27 cellular contexts compared by ENCODE assay signal in the genomic region with DNA sequence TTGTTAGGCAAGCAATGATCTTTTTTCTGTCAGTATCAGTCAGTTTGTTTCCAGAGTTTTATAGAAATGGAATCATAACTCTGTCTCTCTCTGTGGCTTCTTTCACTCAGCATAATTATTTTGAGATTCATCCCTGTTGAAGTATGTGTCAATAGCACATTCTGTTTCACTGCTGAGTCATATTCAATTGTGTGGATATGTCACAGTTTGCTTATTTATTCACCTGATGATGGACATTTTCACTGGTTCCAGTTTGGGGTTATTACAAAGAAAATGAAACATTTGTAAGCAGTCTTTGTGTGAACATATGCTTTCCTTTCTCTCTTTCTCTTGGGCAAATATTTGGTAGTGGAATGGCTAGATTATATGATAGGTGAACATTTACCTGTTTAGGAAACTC. TPM values are rescaled to one million over a fixed set of nuclear protein-coding genes. Genes with fewer than 3 reads are reported as not detected.
DNase-seq lines count a peak whose midpoint lies in the region; ATAC-seq, FAIRE-seq and TF ChIP-seq lines count a peak whose summit lies in the region.
"Had no signal": no experiment of that assay in that cellular context is flagged by ENCODE, and none has a peak within 500 bp of the region (broad histone marks: within the 10 kb centered on the region; RNA-seq: fewer than 3 reads in every experiment).

No MANE protein-coding gene starts in this region.

- H3K9me3 ChIP-seq in breast epithelium (peaks cover 6 to 7% of the 10 kb centered on the region in 2 donors), Loucy (ENCODE audit: insufficient read depth, low read depth, low read length) (peaks cover 6% of the 10 kb centered on the region; the same call in 1 of the 2 replicates), right lobe of liver (no peaks in the 10 kb centered on the region)

- H3K4me3 ChIP-seq in breast epithelium (no peak overlapping the region), Loucy (ENCODE audit: low read length, poor library complexity, severe bottlenecking) (no peak overlapping the region), bronchial epithelial cell (ENCODE audit: low read depth, low read length) (no peak overlapping the region), right lobe of liver (no peak overlapping the region)
- H3K4me3 ChIP-seq: BLaER1 treated with 17β-estradiol and CSF1 and Interleukin-3, amounts not matched to agents 10 nM and 100 nM; SK-N-MC had no signal

- DNase-seq in MCF 10A (ENCODE audit: unreplicated experiment) (peak; percentile 38), breast epithelium (ENCODE audit: low spot score in 2 of 2) (no peak), bronchial epithelial cell (ENCODE audit: low read depth) (peak; percentile 47), amniotic stem cell (lab: John Stamatoyannopoulos, UW) (no peak), right lobe of liver (no peak), AG20443 (ENCODE audit: low spot score) (no peak)
- no peak for DNase-seq in stimulated activated effector memory CD8-positive, alpha-beta T cell treated with anti-CD3 and anti-CD28 coated beads, Interleukin-12 subunit alpha, Interleukin-12 subunit beta, amount 100 ng/mL, for 72 hours (ENCODE audit: low spot score in 2 of 2)
- DNase-seq: CD4-positive, alpha-beta T cell; DMS79; NCI-H1417; NCI-H1694; NCI-H2029 treated with DMSO at 0.1 percent for 48 hours; NCI-H446 treated with DMSO at 0.1 percent for 48 hours; NCI-H526; NCI-H82; NK-92 treated with Interleukin-12 subunit alpha and Interleukin-12 subunit beta, amount 100 ng/mL, for 24 hours; SIG-M5 had no signal

- H3K36me3 ChIP-seq in breast epithelium (no peaks in the 10 kb centered on the region), Loucy (ENCODE audit: insufficient read depth, low read length) (no peaks in the 10 kb centered on the region), bronchial epithelial cell (ENCODE audit: control insufficient read depth, insufficient read depth, low read length) (no peaks in the 10 kb centered on the region), right lobe of liver (no peaks in the 10 kb centered on the region)

- POLR2A ChIA-PET in MCF 10A (lab: Yijun Ruan, JAX), result interaction anchor here (3.5 kb wide), 1 partner anchor 10 kb away, joined by 28 read pairs; the partner anchor contains the start of gene ZNF718

- no peak overlapping the region for H3K27ac ChIP-seq in breast epithelium
- no peak overlapping the region for H3K27ac ChIP-seq in right lobe of liver
- H3K27ac ChIP-seq: BLaER1 treated with 17β-estradiol and CSF1 and Interleukin-3, amounts not matched to agents 10 nM and 100 nM; KMS-11; SK-N-MC had no signal

- H2AFZ ChIP-seq in Loucy (ENCODE audit: low read length), result no peak overlapping the region

- no peak for TF ChIP-seq CTCF in MCF 10A (IDR thresholded peaks at IDR 0.05; ENCODE audit: unreplicated experiment)
- TF ChIP-seq CTCF in breast epithelium (IDR thresholded peaks at IDR 0.05), result no peak
- no peak for TF ChIP-seq CTCF in Loucy (conservative IDR thresholded peaks at IDR 0.05; ENCODE audit: low read length)
- no peak for TF ChIP-seq CTCF in bronchial epithelial cell (IDR thresholded peaks at IDR 0.05; ENCODE audit: insufficient read depth, low read length, severe bottlenecking)
- TF ChIP-seq CTCF in right lobe of liver (IDR thresholded peaks at IDR 0.05), result no peak

- no peaks in the 10 kb centered on the region for H4K20me1 ChIP-seq in Loucy (ENCODE audit: insufficient read depth, low read length, poor library complexity, severe bottlenecking)
- H4K20me1 ChIP-seq: BLaER1 treated with 17β-estradiol and CSF1 and Interleukin-3, amounts not matched to agents 10 nM and 100 nM had no signal

- H3K4me2 ChIP-seq in Loucy (ENCODE audit: low read depth, low read length, poor library complexity, severe bottlenecking), result peak overlapping the region; percentile 28
- H3K4me2 ChIP-seq: BLaER1 treated with 17β-estradiol and CSF1 and Interleukin-3, amounts not matched to agents 10 nM and 100 nM; KMS-11 had no signal

- H3F3A ChIP-seq in Loucy (ENCODE audit: low read depth), result no peaks in the 10 kb centered on the region

- H3K79me2 ChIP-seq in Loucy (ENCODE audit: insufficient read depth, low read length), result no peaks in the 10 kb centered on the region

- intact Hi-C loops in MCF 10A (cut with micrococcal nuclease) (no loop called here), breast epithelium (cut with DNase I; ENCODE audit: low total_unique reads) (no loop called here), right lobe of liver (cut with DNase I) (no loop called here)

- H3K27me3 Mint-ChIP-seq in MCF 10A (ENCODE audit: insufficient read depth, unreplicated experiment), result no peaks in the 10 kb centered on the region

- H3K27me3 ChIP-seq in breast epithelium (peaks cover 0 to 17% of the 10 kb centered on the region in 2 donors), Loucy (ENCODE audit: insufficient read depth, low read length, poor library complexity, severe bottlenecking) (no peaks in the 10 kb centered on the region), bronchial epithelial cell (ENCODE audit: control insufficient read depth, insufficient read depth, low read length) (no peaks in the 10 kb centered on the region), right lobe of liver (no peaks in the 10 kb centered on the region)
- H3K27me3 ChIP-seq: BLaER1 treated with 17β-estradiol and CSF1 and Interleukin-3, amounts not matched to agents 10 nM and 100 nM had no signal

- TF ChIP-seq POLR2A in breast epithelium (IDR thresholded peaks at IDR 0.05) (no peak), right lobe of liver (IDR thresholded peaks at IDR 0.05) (no peak)

- H3K27ac Mint-ChIP-seq in MCF 10A (ENCODE audit: low read depth, unreplicated experiment), result no peak overlapping the region
- H3K27ac Mint-ChIP-seq in stimulated activated effector memory CD8-positive, alpha-beta T cell treated with anti-CD3 and anti-CD28 coated beads, Interleukin-12 subunit alpha, Interleukin-12 subunit beta, amount 100 ng/mL, for 72 hours, result no peak overlapping the region
- H3K27ac Mint-ChIP-seq: CD4-positive, alpha-beta T cell had no signal

- H3K9me3 Mint-ChIP-seq in MCF 10A (ENCODE audit: unreplicated experiment), result peaks cover 23% of the 10 kb centered on the region
- H3K9me3 Mint-ChIP-seq in stimulated activated effector memory CD8-positive, alpha-beta T cell treated with anti-CD3 and anti-CD28 coated beads, Interleukin-12 subunit alpha, Interleukin-12 subunit beta, amount 100 ng/mL, for 72 hours, result peaks cover 15% of the 10 kb centered on the region

- CTCF ChIA-PET in MCF 10A (lab: Yijun Ruan, JAX), result no interaction called here

- no peak overlapping the region for H3K4me3 Mint-ChIP-seq in MCF 10A (ENCODE audit: unreplicated experiment)
- no peak overlapping the region for H3K4me3 Mint-ChIP-seq in stimulated activated effector memory CD8-positive, alpha-beta T cell treated with anti-CD3 and anti-CD28 coated beads, Interleukin-12 subunit alpha, Interleukin-12 subunit beta, amount 100 ng/mL, for 72 hours
- H3K4me3 Mint-ChIP-seq: CD4-positive, alpha-beta T cell; IgD-negative memory B cell had no signal

- H3K4me1 ChIP-seq in breast epithelium, result no peaks in the 10 kb centered on the region
- peaks cover 56% of the 10 kb centered on the region for H3K4me1 ChIP-seq in Loucy (ENCODE audit: insufficient read depth, low read length, poor library complexity, severe bottlenecking)
- H3K4me1 ChIP-seq in right lobe of liver, result no peaks in the 10 kb centered on the region

- H3K9ac ChIP-seq in Loucy (ENCODE audit: low read depth, low read length, poor library complexity, severe bottlenecking), result no peak overlapping the region
- H3K9ac ChIP-seq: BLaER1 treated with 17β-estradiol and CSF1 and Interleukin-3, amounts not matched to agents 10 nM and 100 nM; KMS-11 had no signal

- no peaks in the 10 kb centered on the region for H3K36me3 Mint-ChIP-seq in MCF 10A (ENCODE audit: insufficient read depth, unreplicated experiment)
- no peaks in the 10 kb centered on the region for H3K36me3 Mint-ChIP-seq in stimulated activated effector memory CD8-positive, alpha-beta T cell treated with anti-CD3 and anti-CD28 coated beads, Interleukin-12 subunit alpha, Interleukin-12 subunit beta, amount 100 ng/mL, for 72 hours

- peaks cover 9% of the 10 kb centered on the region for H3K4me1 Mint-ChIP-seq in MCF 10A (ENCODE audit: insufficient read depth, unreplicated experiment)
- peaks cover 23% of the 10 kb centered on the region for H3K4me1 Mint-ChIP-seq in stimulated activated effector memory CD8-positive, alpha-beta T cell treated with anti-CD3 and anti-CD28 coated beads, Interleukin-12 subunit alpha, Interleukin-12 subunit beta, amount 100 ng/mL, for 72 hours

- FAIRE-seq in bronchial epithelial cell (lab: Jason Lieb, UNC), result no peak
- FAIRE-seq: A204.1, GM12892, GM19239 had no signal

- ATAC-seq in stimulated activated effector memory CD8-positive, alpha-beta T cell treated with anti-CD3 and anti-CD28 coated beads, Interleukin-12 subunit alpha, Interleukin-12 subunit beta, amount 100 ng/mL, for 72 hours, result peak; percentile 74
- ATAC-seq in right lobe of liver, result no peak
- ATAC-seq: HCT116, Panc1 had no signal

- no peaks in the 10 kb centered on the region for H3K9me2 ChIP-seq in Loucy (replicated peaks; ENCODE audit: low read depth, low read length)

- no TSS peak for BruUV-seq in MCF 10A (replicated peaks; lab: Mats Ljungman, UMichigan)

RNA-seq across cellular contexts. Expression of gene ZNF718, which starts 10.2 kb away (rescaled TPM):
- total RNA-seq in MCF 10A (2022), result 10.8 and 12.2 TPM in 2 replicates
- total RNA-seq in breast epithelium, result 10 to 100 TPM in 2 of 3 donors, 1 to 10 TPM in 1; 4.6 to 13.4 (median 12.7) TPM
- 5.5 and 6.7 TPM in 2 replicates for total RNA-seq in bronchial epithelial cell
- total RNA-seq in right lobe of liver, result 1 to 10 TPM; 1.7 to 5.6 (median 3.0) TPM

Comparison
In these comparisons a context has a peak if more than half of its experiments do, and no peak if none do; other contexts are left out.
1. DNase-seq: peak in MCF 10A (single experiment) and bronchial epithelial cell (single experiment); none in breast epithelium (0 of 2), stimulated activated effector memory CD8-positive, alpha-beta T cell treated with anti-CD3 and anti-CD28 coated beads, Interleukin-12 subunit alpha, Interleukin-12 subunit beta, amount 100 ng/mL, for 72 hours (0 of 2), amniotic stem cell (single experiment), right lobe of liver (0 of 3) and AG20443 (single experiment).